12 cellular contexts compared by ENCODE assay signal in the genomic region with DNA sequence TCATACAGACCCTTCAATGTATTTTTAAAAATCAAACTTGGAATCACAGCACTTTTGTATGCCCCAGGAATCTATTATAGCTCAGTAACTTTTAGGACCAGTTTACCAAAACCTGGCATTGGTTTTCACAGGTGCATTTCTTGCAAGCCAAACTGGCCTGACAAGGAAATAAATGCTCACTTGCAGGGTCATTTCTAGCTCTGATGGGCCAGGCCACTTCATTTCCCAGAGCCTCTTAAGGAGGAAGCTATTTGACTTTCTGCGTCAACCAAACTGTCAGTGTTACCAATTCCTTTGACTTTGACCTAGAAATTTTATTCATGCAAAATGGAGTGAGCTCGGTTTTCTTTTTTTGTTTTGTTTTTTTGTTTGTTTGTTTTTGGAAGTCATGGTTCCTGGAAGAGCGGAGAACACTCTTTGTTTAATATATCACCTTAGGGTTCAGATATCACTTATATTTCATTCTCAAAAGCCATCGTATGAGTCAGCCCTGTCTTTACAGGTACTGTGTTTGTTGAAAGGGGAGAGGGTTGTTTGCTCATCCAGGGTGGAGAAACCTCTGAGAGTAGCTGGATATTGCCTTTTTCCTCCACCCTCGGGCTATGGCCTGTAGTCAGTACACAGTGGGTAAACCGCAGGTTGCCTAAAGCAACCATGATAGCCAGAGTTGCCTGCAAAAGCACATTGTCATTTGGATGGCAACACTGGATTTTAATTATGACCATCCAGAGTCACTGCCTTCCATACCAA. TPM values are rescaled to one million over a fixed set of nuclear protein-coding genes. Genes with fewer than 3 reads are reported as not detected.
A peak's percentile ranks its signal among the peaks of the same experiment; 100 is the strongest.
DNase-seq lines count a peak whose midpoint lies in the region; ATAC-seq, FAIRE-seq and TF ChIP-seq lines count a peak whose summit lies in the region.
"Had no signal": no experiment of that assay in that cellular context is flagged by ENCODE, and none has a peak within 500 bp of the region (broad histone marks: within the 10 kb centered on the region; RNA-seq: fewer than 3 reads in every experiment).

No MANE protein-coding gene starts in this region.

- CTCF ChIA-PET in mammary epithelial cell (lab: Charles Lee; ENCODE audit: low non-redundant PET) = no interaction called here

- no peaks in the 10 kb centered on the region for H3K9me3 ChIP-seq in mammary epithelial cell (replicated peaks; ENCODE audit: insufficient read depth, low read length)
- no peaks in the 10 kb centered on the region for H3K9me3 ChIP-seq in muscle layer of duodenum (ENCODE audit: control insufficient read depth in 1 of 2, low read length in 2 of 2)
- H3K9me3 ChIP-seq: BLaER1 treated with 17β-estradiol and CSF1 and Interleukin-3, amounts not matched to agents 10 nM and 100 nM; sigmoid colon had no signal

- dilution Hi-C loops in mammary epithelial cell (cut with HindIII; ENCODE audit: low sequenced_read_pairs) = no loop called here

- in situ Hi-C loops in mammary epithelial cell (cut with MboI; ENCODE audit: low sequenced_read_pairs in 2 of 2) = no loop called here

- H3K4me3 ChIP-seq in GM23338 (no peak overlapping the region), mammary epithelial cell (replicated peaks in 1 of 3; ENCODE audit: insufficient read depth in 1 of 3, low read depth in 2 of 3, low read length in 3 of 3) (no peak overlapping the region), muscle layer of duodenum (ENCODE audit: low read depth in 1 of 2, low read length in 2 of 2) (no peak overlapping the region)
- H3K4me3 ChIP-seq: BLaER1 treated with 17β-estradiol and CSF1 and Interleukin-3, amounts not matched to agents 10 nM and 100 nM; sigmoid colon had no signal

- peaks cover 9% of the 10 kb centered on the region for H3K27me3 Mint-ChIP-seq in GM23338 (ENCODE audit: insufficient read depth, low read depth, poor library complexity)

- peaks cover 53% of the 10 kb centered on the region for H3K4me1 ChIP-seq in GM23338 (ENCODE audit: insufficient read depth)
- H3K4me1 ChIP-seq in mammary epithelial cell (ENCODE audit: insufficient read depth, low read length) = peaks cover 12% of the 10 kb centered on the region
- peaks cover 5 to 13% of the 10 kb centered on the region in 2 donors for H3K4me1 ChIP-seq in muscle layer of duodenum (ENCODE audit: control insufficient read depth in 1 of 2, insufficient read depth in 2 of 2, low read length in 2 of 2)

- no peak for FAIRE-seq in frontal cortex (lab: Jason Lieb, UNC)
- FAIRE-seq: urothelium cell line had no signal

- TF ChIP-seq CTCF in GM23338 (conservative IDR thresholded peaks at IDR 0.05; ENCODE audit: low read depth in 2 of 2) = no peak
- no peak for TF ChIP-seq CTCF in mammary epithelial cell (conservative IDR thresholded peaks at IDR 0.05 in 1 of 2, IDR thresholded peaks at IDR 0.05 in 1 of 2; ENCODE audit: extremely low read depth in 1 of 2, insufficient read depth in 1 of 2, low read depth in 1 of 2, low read length in 2 of 2)

- no peaks in the 10 kb centered on the region for H3K9me3 Mint-ChIP-seq in GM23338

- no peak overlapping the region for H3K9ac ChIP-seq in mammary epithelial cell (ENCODE audit: insufficient read depth, low read length)
- H3K9ac ChIP-seq: BLaER1 treated with 17β-estradiol and CSF1 and Interleukin-3, amounts not matched to agents 10 nM and 100 nM had no signal

- H4K20me1 ChIP-seq in GM23338 (replicated peaks; ENCODE audit: insufficient read depth) = no peaks in the 10 kb centered on the region
- H4K20me1 ChIP-seq in mammary epithelial cell (ENCODE audit: insufficient read depth, low read length) = no peaks in the 10 kb centered on the region
- H4K20me1 ChIP-seq: BLaER1 treated with 17β-estradiol and CSF1 and Interleukin-3, amounts not matched to agents 10 nM and 100 nM had no signal

- peak overlapping the region; percentile 6; the same call in 1 of the 2 replicates for H3K27ac Mint-ChIP-seq in GM23338

- H3K4me2 ChIP-seq in GM23338 (no peak overlapping the region), mammary epithelial cell (ENCODE audit: insufficient read depth, low read depth, low read length) (no peak overlapping the region)

- 75% methylated on average over 5 of the region's 6 CpGs for WGBS in mammary epithelial cell (ENCODE audit: low coverage, missing lambda C conversion rate)

- no peak for ATAC-seq in GM23338
- no peak for ATAC-seq in HG02571 (IDR thresholded peaks at IDR 0.05; ENCODE audit: unreplicated experiment)

- H3K27me3 ChIP-seq in GM23338 (ENCODE audit: insufficient read depth) (no peaks in the 10 kb centered on the region), mammary epithelial cell (ENCODE audit: insufficient read depth, low read length) (no peaks in the 10 kb centered on the region), muscle layer of duodenum (ENCODE audit: low read depth, low read length) (no peaks in the 10 kb centered on the region)
- H3K27me3 ChIP-seq: BLaER1 treated with 17β-estradiol and CSF1 and Interleukin-3, amounts not matched to agents 10 nM and 100 nM; sigmoid colon had no signal

- H3K36me3 Mint-ChIP-seq in GM23338 (ENCODE audit: low read depth) = 0 out of 3 replicates have a peak, but pooled peaks cover 3% of the 10 kb centered on the region
- H3K36me3 Mint-ChIP-seq: naive B cell had no signal

- H2AFZ ChIP-seq in GM23338 = no peak overlapping the region
- H2AFZ ChIP-seq in mammary epithelial cell (ENCODE audit: low read depth, low read length) = no peak overlapping the region

- no peaks in the 10 kb centered on the region for H3F3A ChIP-seq in GM23338 (replicated peaks; ENCODE audit: low read depth)

- H3K4me3 Mint-ChIP-seq in GM23338 = no peak overlapping the region
- H3K4me3 Mint-ChIP-seq: naive B cell had no signal

- H3K4me1 Mint-ChIP-seq in GM23338 = peaks cover 53% of the 10 kb centered on the region
- H3K4me1 Mint-ChIP-seq: naive B cell had no signal

- DNase-seq in GM23338 (ENCODE audit: low spot score) (no peak), NCI-H2029 treated with DMSO at 0.1 percent for 48 hours (lab: John Stamatoyannopoulos, UW) (peak; percentile 98), mammary epithelial cell (peak; percentile 34), NCI-H226 (no peak), frontal cortex (ENCODE audit: low spot score in 2 of 2) (no peak)
- DNase-seq in activated CD4-positive, alpha-beta T cell treated with anti-CD3 and anti-CD28 coated beads for 1 hour = no peak
- DNase-seq: naive B cell, sigmoid colon had no signal

- H3K9me2 ChIP-seq in GM23338 (ENCODE audit: insufficient read depth) = peaks cover 8% of the 10 kb centered on the region; the same call in 1 of the 2 replicates

- H3K36me3 ChIP-seq in GM23338 (ENCODE audit: insufficient read depth) (no peaks in the 10 kb centered on the region), mammary epithelial cell (ENCODE audit: insufficient read depth, low read length) (no peaks in the 10 kb centered on the region), muscle layer of duodenum (ENCODE audit: control insufficient read depth in 1 of 2, insufficient read depth in 2 of 2, low read length in 2 of 2) (no peaks in the 10 kb centered on the region)
- H3K36me3 ChIP-seq: BLaER1 treated with 17β-estradiol and CSF1 and Interleukin-3, amounts not matched to agents 10 nM and 100 nM; sigmoid colon had no signal

- intact Hi-C loops in mammary epithelial cell (cut with micrococcal nuclease) = no loop called here

- H3K79me2 ChIP-seq in GM23338 (replicated peaks; ENCODE audit: insufficient read depth) = no peaks in the 10 kb centered on the region
- no peaks in the 10 kb centered on the region for H3K79me2 ChIP-seq in mammary epithelial cell (ENCODE audit: insufficient read depth, low read length)

- no TSS peak for BruUV-seq in mammary epithelial cell (replicated peaks; lab: Mats Ljungman, UMichigan)

- peak overlapping the region; percentile 28; the same call in 1 of the 2 replicates for H3K27ac ChIP-seq in GM23338 (ENCODE audit: low read depth)
- H3K27ac ChIP-seq in mammary epithelial cell (ENCODE audit: insufficient read depth, low read depth, low read length) = no peak overlapping the region
- H3K27ac ChIP-seq in muscle layer of duodenum (ENCODE audit: low read length) = peak overlapping the region; percentile 58
- H3K27ac ChIP-seq: BLaER1 treated with 17β-estradiol and CSF1 and Interleukin-3, amounts not matched to agents 10 nM and 100 nM had no signal

TF ChIP-seq in GM23338, 12 proteins besides CTCF, POLR2A, EP300 and RAD21 (continues in another document):
- TF ChIP-seq JUNB (IDR thresholded peaks at IDR 0.05; ENCODE audit: unreplicated experiment) = no peak
- TF ChIP-seq EZH2 (IDR thresholded peaks at IDR 0.05; ENCODE audit: low read depth, unreplicated experiment) = no peak
- no peak for TF ChIP-seq NANOG (IDR thresholded peaks at IDR 0.05; ENCODE audit: borderline replicate concordance)
- TF ChIP-seq CREB1 (CRISPR knock-in tag; IDR thresholded peaks at IDR 0.05; ENCODE audit: low read depth) = no peak
- TF ChIP-seq STAT1 (IDR thresholded peaks at IDR 0.05; ENCODE audit: unreplicated experiment) = no peak

RNA-seq across cellular contexts. Expression of a gene that starts 58.9 kb away (rescaled TPM):
- 10.5 and 11.1 TPM in 2 replicates for total RNA-seq in GM23338 (2014; rRNA removed; shearing (Covaris generic))
- polyA plus RNA-seq in GM23338 (2016; fragmentation: Nextera tagmentation; extraction: Ambion mirVana) (3.3 and 3.9 TPM in 2 replicates), mammary epithelial cell (not detected)
- total RNA-seq in mammary epithelial cell (under 1 TPM in 1 of 2 donors, not detected in 1; 0.17 TPM), frontal cortex (1.6 TPM)
- polyA minus RNA-seq in mammary epithelial cell = not detected

Comparison
In these comparisons a context has a peak if more than half of its experiments do, and no peak if none do; other contexts are left out.
1. DNase-seq: peak in NCI-H2029 treated with DMSO at 0.1 percent for 48 hours (single experiment) and mammary epithelial cell (single experiment); none in GM23338 (single experiment), NCI-H226 (single experiment), activated CD4-positive, alpha-beta T cell treated with anti-CD3 and anti-CD28 coated beads for 1 hour (single experiment) and frontal cortex (0 of 2).